In genomic region chr4:2402053-2402452, GRCh38 we compare ENCODE assay signal across 8 cellular contexts. TPM values are rescaled to one million over a fixed set of nuclear protein-coding genes. Genes with fewer than 3 reads are reported as not detected.
DNase-seq lines count a peak whose midpoint lies in the region; ATAC-seq, FAIRE-seq and TF ChIP-seq lines count a peak whose summit lies in the region.

No MANE protein-coding gene starts in this region.

- H3K4me2 ChIP-seq in astrocyte (ENCODE audit: low read length) (peak overlapping the region; percentile 64), OCI-LY7 (ENCODE audit: low read length) (no peak overlapping the region)

- no peaks in the 10 kb centered on the region for H3K9me2 ChIP-seq in OCI-LY7 (ENCODE audit: insufficient read depth, low read length)

- peaks cover 57% of the 10 kb centered on the region for H3K27me3 Mint-ChIP-seq in astrocyte (ENCODE audit: low read depth, unreplicated experiment)

- no peak overlapping the region for H3K27ac ChIP-seq in astrocyte (ENCODE audit: low read depth, low read length)
- H3K27ac ChIP-seq in OCI-LY7 (ENCODE audit: low read depth, low read length, poor library complexity, severe bottlenecking), result no peak overlapping the region

- POLR2A ChIA-PET in OCI-LY7 (lab: Charles Lee), result interaction anchor here (0.9 kb wide), 1 partner anchor 14 kb away, joined by 3 read pairs; no protein-coding TSS in a partner anchor

- no peak overlapping the region for H3K4me3 ChIP-seq in astrocyte (ENCODE audit: insufficient read depth, low read depth, low read length)
- peak overlapping the region; percentile 45 for H3K4me3 ChIP-seq in retinal pigment epithelial cell (ENCODE audit: low read length)
- H3K4me3 ChIP-seq in OCI-LY7 (ENCODE audit: low read depth, low read length, poor library complexity, severe bottlenecking), result no peak overlapping the region

- H3K27me3 ChIP-seq in astrocyte (ENCODE audit: insufficient read depth, low read length), result peaks cover 41% of the 10 kb centered on the region

- intact Hi-C loops in OCI-LY7 (cut with micrococcal nuclease; ENCODE audit: unreplicated experiment), result no loop called here

- H3K79me2 ChIP-seq in astrocyte (ENCODE audit: insufficient read depth, low read length) (no peaks in the 10 kb centered on the region), OCI-LY7 (ENCODE audit: insufficient read depth, low read depth, low read length) (no peaks in the 10 kb centered on the region)

- BruUV-seq in OCI-LY7 (replicated peaks; lab: Mats Ljungman, UMichigan), result no TSS peak

- CTCF ChIA-PET in OCI-LY7 (lab: Charles Lee; ENCODE audit: unreplicated experiment), result no interaction called here

- peak overlapping the region; percentile 20 for H3K4me3 Mint-ChIP-seq in astrocyte (ENCODE audit: unreplicated experiment)

- TF ChIP-seq POLR2A in H54 (IDR thresholded peaks at IDR 0.05; ENCODE audit: low read depth, low read length), result no peak

- peaks cover 8% of the 10 kb centered on the region for H3K4me1 Mint-ChIP-seq in astrocyte (ENCODE audit: low read depth, unreplicated experiment)

- DNase-seq in D721Med (ENCODE audit: insufficient read length, low spot score), result peak; percentile 86
- DNase-seq in NCI-H2196 (lab: John Stamatoyannopoulos, UW; ENCODE audit: unreplicated experiment), result peak; percentile 69
- peak; percentile 10 for DNase-seq in astrocyte (ENCODE audit: low read depth)
- peak; percentile 85 for DNase-seq in iPS DF 19.7 (ENCODE audit: low read depth, low spot score)
- DNase-seq in retinal pigment epithelial cell (ENCODE audit: low read depth), result no peak
- DNase-seq in H54 (ENCODE audit: insufficient read length, low spot score), result no peak
- no peak for DNase-seq in OCI-LY7 (ENCODE audit: low spot score)

- no peak overlapping the region for H3K27ac Mint-ChIP-seq in astrocyte (ENCODE audit: unreplicated experiment)

- H3K9ac ChIP-seq in astrocyte (ENCODE audit: low read length), result no peak overlapping the region

- H3K9me3 ChIP-seq in astrocyte (ENCODE audit: insufficient read depth, low read depth, low read length) (no peaks in the 10 kb centered on the region), OCI-LY7 (ENCODE audit: low read length) (no peaks in the 10 kb centered on the region)

- peak; percentile 16 for TF ChIP-seq CTCF in D721Med (IDR thresholded peaks at IDR 0.05; ENCODE audit: insufficient read depth, missing control alignments)
- TF ChIP-seq CTCF in astrocyte (IDR thresholded peaks at IDR 0.05; ENCODE audit: insufficient read depth, low read depth, low read length), result no peak
- no peak for TF ChIP-seq CTCF in retinal pigment epithelial cell (conservative IDR thresholded peaks at IDR 0.05; ENCODE audit: low read depth, low read length)
- TF ChIP-seq CTCF in OCI-LY7 (conservative IDR thresholded peaks at IDR 0.05; ENCODE audit: low read length), result no peak

- peak overlapping the region; percentile 42 for H2AFZ ChIP-seq in astrocyte (ENCODE audit: low read depth, low read length)
- H2AFZ ChIP-seq in OCI-LY7 (ENCODE audit: low read length), result no peak overlapping the region

- H3K36me3 ChIP-seq in astrocyte (ENCODE audit: insufficient read depth, low read length) (no peaks in the 10 kb centered on the region), OCI-LY7 (ENCODE audit: insufficient read depth, low read length) (no peaks in the 10 kb centered on the region)

- H4K20me1 ChIP-seq in astrocyte (ENCODE audit: insufficient read depth, low read length), result peaks cover under 1% of the 10 kb centered on the region
- no peaks in the 10 kb centered on the region for H4K20me1 ChIP-seq in OCI-LY7 (ENCODE audit: insufficient read depth, low read length)

- peaks cover 4% of the 10 kb centered on the region for H3K4me1 ChIP-seq in astrocyte (ENCODE audit: insufficient read depth, low read length)
- H3K4me1 ChIP-seq in OCI-LY7 (ENCODE audit: insufficient read depth, low read length, poor library complexity, severe bottlenecking), result no peaks in the 10 kb centered on the region

- H3K36me3 Mint-ChIP-seq in astrocyte (ENCODE audit: low read depth, unreplicated experiment), result no peaks in the 10 kb centered on the region

- FAIRE-seq in D721Med (lab: Jason Lieb, UNC), result no peak
- FAIRE-seq in astrocyte (lab: Jason Lieb, UNC), result no peak
- no peak for FAIRE-seq in H54 (lab: Jason Lieb, UNC)

- no peak for ATAC-seq in HG02798 (IDR thresholded peaks at IDR 0.05; ENCODE audit: poor library complexity, unreplicated experiment)

- no peaks in the 10 kb centered on the region for H3K9me3 Mint-ChIP-seq in astrocyte (ENCODE audit: unreplicated experiment)

RNA-seq across cellular contexts. Expression of gene ZFYVE28, which starts 16.4 kb away (rescaled TPM):
- 0.31 and 0.68 TPM in 2 replicates for total RNA-seq in astrocyte
- total RNA-seq in OCI-LY7 (2014; rRNA removed; shearing (Covaris generic)), result 4.8 TPM in 1 of 2 replicates, not detected in the other
- total RNA-seq in OCI-LY7 (2022), result 0.32 TPM in 1 of 2 replicates, not detected in the other

RNA-seq across cellular contexts. Expression of gene CFAP99, which starts 16.7 kb away (rescaled TPM):
- total RNA-seq in astrocyte, result not detected in 2 replicates
- total RNA-seq in OCI-LY7 (2014; rRNA removed; shearing (Covaris generic)), result not detected in 2 replicates
- not detected in 2 replicates for total RNA-seq in OCI-LY7 (2022)

Comparison
In these comparisons a context has a peak if more than half of its experiments do, and no peak if none do; other contexts are left out.
1. DNase-seq: peak in D721Med (single experiment), NCI-H2196 (single experiment), astrocyte (single experiment) and iPS DF 19.7 (single experiment); none in retinal pigment epithelial cell (single experiment), H54 (single experiment) and OCI-LY7 (single experiment).